Comparison of ENCODE assay signal across 29 cellular contexts in the genomic region with DNA sequence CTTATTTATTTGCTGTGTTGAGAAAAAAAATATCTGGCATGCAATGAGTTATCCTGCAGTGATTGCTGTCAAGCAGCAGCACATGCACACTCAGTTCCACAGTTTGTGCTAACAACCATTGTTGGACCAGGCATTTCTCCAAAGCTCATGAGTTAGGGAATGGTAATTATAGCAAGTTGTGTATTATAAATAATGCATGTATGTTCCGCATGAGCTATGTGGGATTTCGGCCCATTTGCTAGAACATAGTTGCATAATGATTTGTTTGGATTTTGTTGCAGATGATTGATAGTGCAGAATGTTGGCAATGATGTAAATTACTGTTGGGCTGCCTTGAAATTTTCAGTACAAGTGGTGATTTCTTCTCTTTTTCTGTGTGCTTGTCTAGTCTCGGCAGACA. TPM values are rescaled to one million over a fixed set of nuclear protein-coding genes. Genes with fewer than 3 reads are reported as not detected.
DNase-seq lines count a peak whose midpoint lies in the region; ATAC-seq and TF ChIP-seq lines count a peak whose summit lies in the region.
"Had no signal": no experiment of that assay in that cellular context is flagged by ENCODE, and none has a peak within 500 bp of the region (broad histone marks: within the 10 kb centered on the region; RNA-seq: fewer than 3 reads in every experiment).

No MANE protein-coding gene starts in this region.

- H3K79me2 ChIP-seq in hepatocyte: no peaks in the 10 kb centered on the region

- WGBS in hepatocyte (ENCODE audit: low lambda C conversion rate, missing lambda C conversion rate): 65% methylated on average over 3 of the region's 3 CpGs

- no peaks in the 10 kb centered on the region for H3K36me3 ChIP-seq in hepatocyte (replicated peaks; ENCODE audit: insufficient read depth, low read depth)
- H3K36me3 ChIP-seq: BLaER1 had no signal

- H3K9me2 ChIP-seq in hepatocyte (replicated peaks; ENCODE audit: insufficient read depth): no peaks in the 10 kb centered on the region

- H3K27me3 ChIP-seq in hepatocyte: no peaks in the 10 kb centered on the region
- H3K27me3 ChIP-seq: BLaER1 had no signal

- ATAC-seq in GM19463 (IDR thresholded peaks at IDR 0.05; ENCODE audit: unreplicated experiment): no peak
- no peak for ATAC-seq in GM18861 (IDR thresholded peaks at IDR 0.05; ENCODE audit: unreplicated experiment)
- ATAC-seq: activated CD8-positive, alpha-beta T cell treated with anti-CD3 and anti-CD28 coated beads for 36 hours; left ventricle myocardium superior; naive thymus-derived CD4-positive, alpha-beta T cell; stimulated activated effector memory CD8-positive, alpha-beta T cell treated with anti-CD3 and anti-CD28 coated beads, Interleukin-12 subunit alpha, Interleukin-12 subunit beta, amount 100 ng/mL, for 72 hours had no signal

- H3K27ac ChIP-seq in VCaP: peak overlapping the region; percentile 74
- H3K27ac ChIP-seq in hepatocyte: no peak overlapping the region
- H3K27ac ChIP-seq: BLaER1 had no signal

- TF ChIP-seq CTCF in LNCaP clone FGC (IDR thresholded peaks at IDR 0.05; ENCODE audit: control insufficient read depth, extremely low read depth, insufficient read depth): no peak
- no peak for TF ChIP-seq CTCF in VCaP (conservative IDR thresholded peaks at IDR 0.05)
- no peak for TF ChIP-seq CTCF in hepatocyte (IDR thresholded peaks at IDR 0.05; ENCODE audit: poor library complexity)

- H4K20me1 ChIP-seq in hepatocyte (ENCODE audit: insufficient read depth, poor library complexity, severe bottlenecking): no peaks in the 10 kb centered on the region
- H4K20me1 ChIP-seq: BLaER1 had no signal

- H2AFZ ChIP-seq in hepatocyte: no peak overlapping the region

- no peaks in the 10 kb centered on the region for H3K4me1 ChIP-seq in hepatocyte (ENCODE audit: insufficient read depth)
- H3K4me1 ChIP-seq: BLaER1 had no signal

- DNase-seq in Ammon's horn (ENCODE audit: low spot score): peak; percentile 71
- DNase-seq in LNCaP clone FGC (ENCODE audit: low read depth): peak; percentile 67
- no peak for DNase-seq in hepatocyte (ENCODE audit: low spot score)
- DNase-seq in kidney tubule cell (ENCODE audit: low spot score): no peak
- DNase-seq in retina: no peak
- DNase-seq: activated CD4-positive, alpha-beta T cell treated with anti-CD3 and anti-CD28 coated beads for 1 hour; activated CD8-positive, alpha-beta T cell treated with anti-CD3 and anti-CD28 coated beads for 36 hours; activated effector memory CD4-positive, alpha-beta T cell treated with Interleukin-2 at 50 U/mL for 16 hours; activated T-cell treated with anti-CD3 and anti-CD28 coated beads for 4 hours; central memory CD4-positive, alpha-beta T cell; GDM1; H9; left ventricle myocardium superior; midbrain; naive thymus-derived CD4-positive, alpha-beta T cell; NCI-H1105 treated with DMSO at 0.1 percent for 48 hours; NCI-H2029 treated with DMSO at 0.1 percent for 48 hours; NCI-H510A treated with DMSO at 0.1 percent for 48 hours; stimulated activated CD4-positive, alpha-beta T cell treated with anti-CD3 and anti-CD28 coated beads, Interleukin-12 subunit alpha, Interleukin-12 subunit beta, amount 100 ng/mL, for 4 hours; stimulated activated CD4-positive, alpha-beta T cell treated with anti-CD3 and anti-CD28 coated beads, Interleukin-4, amount 100 ng/mL, for 1 hour had no signal

- no peaks in the 10 kb centered on the region for H3K9me3 ChIP-seq in hepatocyte (ENCODE audit: low read depth)
- H3K9me3 ChIP-seq: BLaER1 had no signal

- H3K4me3 ChIP-seq in LNCaP clone FGC (ENCODE audit: low read depth, low read length) (no peak overlapping the region), hepatocyte (no peak overlapping the region)
- H3K4me3 ChIP-seq: BLaER1 had no signal

- H3K4me2 ChIP-seq in hepatocyte: peak overlapping the region; percentile 25
- H3K4me2 ChIP-seq: BLaER1 had no signal

RNA-seq across cellular contexts. Expression of a gene that starts 10.7 kb away (rescaled TPM):
- 0.88 and 3.0 TPM in 2 replicates for total RNA-seq in hepatocyte
- polyA plus RNA-seq in hepatocyte: 0.04 and 0.19 TPM in 2 replicates
- total RNA-seq: activated CD8-positive, alpha-beta T cell treated with anti-CD3 and anti-CD28 coated beads for 36 hours; M059J; naive thymus-derived CD4-positive, alpha-beta T cell; osteoblast; SK-MEL-5; subcutaneous adipose tissue had no signal
- polyA plus RNA-seq: naive thymus-derived CD4-positive, alpha-beta T cell had no signal

Comparison
In these comparisons a context has a peak if more than half of its experiments do, and no peak if none do; other contexts are left out.
1. DNase-seq: peak in Ammon's horn (single experiment) and LNCaP clone FGC (single experiment); none in hepatocyte (single experiment), kidney tubule cell (single experiment) and retina (single experiment).